Comparison of ENCODE assay signal across 19 cellular contexts in genomic region chr9:89109666-89110065, GRCh38.
A peak's percentile ranks its signal among the peaks of the same experiment; 100 is the strongest.
DNase-seq lines count a peak whose midpoint lies in the region; ATAC-seq and TF ChIP-seq lines count a peak whose summit lies in the region.
"Had no signal": no experiment of that assay in that cellular context is flagged by ENCODE, and none has a peak within 500 bp of the region (broad histone marks: within the 10 kb centered on the region; RNA-seq: fewer than 3 reads in every experiment).

No MANE protein-coding gene starts in this region.

- POLR2A ChIA-PET in IMR-90 (lab: Charles Lee; ENCODE audit: unreplicated experiment), result no interaction called here

- H4K8ac ChIP-seq in IMR-90 (ENCODE audit: low read depth in 2 of 2, low read length in 2 of 2) (peak overlapping the region in 1 of 2 experiments; percentile 57; a peak in 1 of 4 replicates), mesenchymal stem cell (ENCODE audit: low read length) (no peak overlapping the region)

- H4K20me1 ChIP-seq in IMR-90 (ENCODE audit: insufficient read depth, low read length), result no peaks in the 10 kb centered on the region

- H4K5ac ChIP-seq in IMR-90 (ENCODE audit: low read depth, low read length), result 0 out of 2 replicates have a peak overlapping the region, but pooled peaks have one; percentile 35

- H3K4me1 ChIP-seq in IMR-90 (ENCODE audit: control insufficient read depth, insufficient read depth, low read length) (peaks cover 6% of the 10 kb centered on the region; the same call in 1 of the 2 replicates), left lung (no peaks in the 10 kb centered on the region), mesenchymal stem cell (ENCODE audit: control insufficient read depth, insufficient read depth, low read depth, low read length) (no peaks in the 10 kb centered on the region)
- H3K4me1 ChIP-seq: A549, SJSA1 had no signal

- H3K18ac ChIP-seq in IMR-90 (ENCODE audit: low read depth, low read length) (peak overlapping the region; percentile 74; the same call in 1 of the 2 replicates), mesenchymal stem cell (ENCODE audit: low read depth in 1 of 2, low read length in 2 of 2) (no peak overlapping the region)

- peak overlapping the region; percentile 65; the same call in 1 of the 2 replicates for H4K91ac ChIP-seq in IMR-90 (ENCODE audit: insufficient read depth, low read depth, low read length)
- no peak overlapping the region for H4K91ac ChIP-seq in mesenchymal stem cell (ENCODE audit: low read length)

- H2AK9ac ChIP-seq in IMR-90 (replicated peaks; ENCODE audit: low read depth, low read length, poor library complexity), result peak overlapping the region; percentile 89

- TF ChIP-seq RAD21 in IMR-90 (IDR thresholded peaks at IDR 0.05; ENCODE audit: low read length), result no peak

- BruUV-seq in IMR-90 (replicated peaks; lab: Mats Ljungman, UMichigan), result no TSS peak

- H2AFZ ChIP-seq in IMR-90 (replicated peaks; ENCODE audit: low read length, poor library complexity), result no peak overlapping the region
- no peak overlapping the region for H2AFZ ChIP-seq in mesenchymal stem cell (ENCODE audit: low read depth, low read length)
- H2AFZ ChIP-seq: GM23248 had no signal

- peaks cover 8% of the 10 kb centered on the region; the same call in 1 of the 2 replicates for H3K9me1 ChIP-seq in IMR-90 (ENCODE audit: insufficient read depth, low read length)

- H3K14ac ChIP-seq in IMR-90 (replicated peaks; ENCODE audit: low read depth, low read length), result no peak overlapping the region; the same call in 1 of the 2 replicates
- no peak overlapping the region for H3K14ac ChIP-seq in mesenchymal stem cell (ENCODE audit: low read length in 2 of 2)

- no peak overlapping the region for H3K56ac ChIP-seq in IMR-90 (ENCODE audit: extremely low read depth, insufficient read depth, low read length)

- no peak for TF ChIP-seq POLR2A in IMR-90 (IDR thresholded peaks at IDR 0.05; ENCODE audit: low read depth, low read length)

- H2BK15ac ChIP-seq in IMR-90 (ENCODE audit: low read depth, low read length) (no peak overlapping the region), mesenchymal stem cell (ENCODE audit: low read depth, poor library complexity, severe bottlenecking) (no peak overlapping the region)

- H3K4me3 ChIP-seq in IMR-90 (ENCODE audit: insufficient read depth, low read depth, low read length) (no peak overlapping the region), epithelial cell of esophagus (ENCODE audit: low read length) (no peak overlapping the region), left lung (no peak overlapping the region), H7 (ENCODE audit: insufficient read depth, low read depth, low read length) (no peak overlapping the region), mesenchymal stem cell (ENCODE audit: insufficient read depth in 1 of 2, low read depth in 1 of 2, low read length in 2 of 2) (no peak overlapping the region)
- H3K4me3 ChIP-seq: A549, GM23248, SJSA1 had no signal

- H3K4ac ChIP-seq in IMR-90 (ENCODE audit: low read depth, low read length), result peak overlapping the region; percentile 72; the same call in 1 of the 2 replicates
- H3K4ac ChIP-seq in mesenchymal stem cell (ENCODE audit: low read depth in 1 of 2, low read length in 2 of 2), result no peak overlapping the region

- intact Hi-C loops in IMR-90 (cut with micrococcal nuclease) (no loop called here), left lung (cut with DNase I) (no loop called here)

- H3K23ac ChIP-seq in IMR-90 (ENCODE audit: low read depth, low read length) (no peak overlapping the region), mesenchymal stem cell (ENCODE audit: low read length in 2 of 2) (no peak overlapping the region)

- dilution Hi-C loops in IMR-90 (cut with HindIII; ENCODE audit: low sequenced_read_pairs, unreplicated experiment), result no loop called here

- no peak overlapping the region for H2BK20ac ChIP-seq in IMR-90 (ENCODE audit: low read depth, low read length)

- H3K9ac ChIP-seq in IMR-90 (ENCODE audit: low read depth, low read length) (no peak overlapping the region), mesenchymal stem cell (ENCODE audit: low read length) (no peak overlapping the region)
- H3K9ac ChIP-seq: GM23248 had no signal

- H2AK5ac ChIP-seq in IMR-90 (ENCODE audit: low read depth, low read length), result no peak overlapping the region
- H2AK5ac ChIP-seq in mesenchymal stem cell (ENCODE audit: low read length, severe bottlenecking), result no peak overlapping the region

- H2BK5ac ChIP-seq in IMR-90 (ENCODE audit: low read depth, low read length, poor library complexity, severe bottlenecking), result no peak overlapping the region
- H2BK5ac ChIP-seq in mesenchymal stem cell (ENCODE audit: low read depth, low read length, poor library complexity, severe bottlenecking), result no peak overlapping the region

- H3K27me3 ChIP-seq in IMR-90 (ENCODE audit: control insufficient read depth, insufficient read depth, low read length) (no peaks in the 10 kb centered on the region), left lung (no peaks in the 10 kb centered on the region), H7 (ENCODE audit: control insufficient read depth, insufficient read depth, low read length) (no peaks in the 10 kb centered on the region), mesenchymal stem cell (ENCODE audit: control insufficient read depth in 1 of 2, insufficient read depth in 1 of 2, low read length in 2 of 2) (no peaks in the 10 kb centered on the region)
- H3K27me3 ChIP-seq: SJSA1 had no signal

- H3K9me3 ChIP-seq in IMR-90 (ENCODE audit: control insufficient read depth, insufficient read depth, low read length), result peaks cover 7% of the 10 kb centered on the region
- H3K9me3 ChIP-seq in left lung, result no peaks in the 10 kb centered on the region
- H3K9me3 ChIP-seq in mesenchymal stem cell (ENCODE audit: control insufficient read depth, low read length), result peaks cover 3% of the 10 kb centered on the region
- H3K9me3 ChIP-seq: A549, SJSA1 had no signal

- DNase-seq in EH (ENCODE audit: low read depth) (peak; percentile 19), IMR-90 (peak; percentile 52), epithelial cell of esophagus (ENCODE audit: low read depth) (peak; percentile 56), left lung (no peak), H7 (no peak), mesenchymal stem cell (no peak)
- DNase-seq: CD4-positive, CD25-positive, alpha-beta regulatory T cell; Kasumi-1; NCI-H1694 treated with DMSO at 0.1 percent for 48 hours; NCI-H2081 treated with DMSO at 0.1 percent for 48 hours; NCI-H2171 treated with DMSO at 0.1 percent for 48 hours; NCI-H446; NCI-H526; OCI-M1 had no signal

- H3K4me2 ChIP-seq in IMR-90 (ENCODE audit: low read depth, low read length) (no peak overlapping the region), mesenchymal stem cell (ENCODE audit: low read length, poor library complexity, severe bottlenecking) (no peak overlapping the region)
- H3K4me2 ChIP-seq: A549 had no signal

- no peak for TF ChIP-seq CTCF in IMR-90 (conservative IDR thresholded peaks at IDR 0.05; ENCODE audit: low read depth, low read length)
- no peak for TF ChIP-seq CTCF in epithelial cell of esophagus (IDR thresholded peaks at IDR 0.05; ENCODE audit: insufficient read depth, low read depth, low read length, missing control alignments)
- TF ChIP-seq CTCF in left lung (IDR thresholded peaks at IDR 0.05), result no peak

- in situ Hi-C loops in IMR-90 (cut with MboI; ENCODE audit: low sequenced_read_pairs), result no loop called here

- CTCF ChIA-PET in IMR-90 (lab: Yijun Ruan, JAX), result no interaction called here

- no peak overlapping the region for H3K27ac ChIP-seq in IMR-90 (ENCODE audit: insufficient read depth, low read length)
- H3K27ac ChIP-seq in left lung, result no peak overlapping the region
- H3K27ac ChIP-seq in mesenchymal stem cell (ENCODE audit: low read length, poor library complexity, severe bottlenecking), result no peak overlapping the region
- H3K27ac ChIP-seq: A549, GM23248, SJSA1 had no signal

- H2BK12ac ChIP-seq in mesenchymal stem cell (ENCODE audit: low read length in 2 of 2), result no peak overlapping the region

- peak overlapping the region; percentile 48 for H2BK120ac ChIP-seq in IMR-90 (ENCODE audit: low read depth, low read length)
- no peak overlapping the region for H2BK120ac ChIP-seq in mesenchymal stem cell (ENCODE audit: low read depth, low read length)

- ATAC-seq in IMR-90 (ENCODE audit: low read depth) (peak; percentile 51; the same call in 1 of the 2 replicates), left lung (peak; percentile 48), HG03521 (IDR thresholded peaks at IDR 0.05; ENCODE audit: unreplicated experiment) (no peak), GM18502 (IDR thresholded peaks at IDR 0.05; ENCODE audit: poor library complexity, unreplicated experiment) (no peak)
- ATAC-seq: A549 had no signal

- H3K36me3 ChIP-seq in IMR-90 (ENCODE audit: control insufficient read depth, insufficient read depth, low read length), result peaks cover 11% of the 10 kb centered on the region
- no peaks in the 10 kb centered on the region for H3K36me3 ChIP-seq in left lung
- H3K36me3 ChIP-seq in H7 (replicated peaks; ENCODE audit: control insufficient read depth, insufficient read depth, low read length), result no peaks in the 10 kb centered on the region
- peaks cover 15 to 22% of the 10 kb centered on the region in 2 experiments for H3K36me3 ChIP-seq in mesenchymal stem cell (ENCODE audit: control insufficient read depth in 1 of 2, insufficient read depth in 2 of 2, low read depth in 1 of 2, low read length in 2 of 2)
- H3K36me3 ChIP-seq: SJSA1 had no signal

- H3K79me1 ChIP-seq in IMR-90 (ENCODE audit: low read depth in 1 of 2, low read length in 2 of 2) (peaks cover 12 to 33% of the 10 kb centered on the region in 2 experiments), mesenchymal stem cell (replicated peaks; ENCODE audit: low read length, poor library complexity, severe bottlenecking) (peaks cover 3% of the 10 kb centered on the region)

TF ChIP-seq in IMR-90, 13 proteins besides CTCF, POLR2A, EP300 and RAD21:
- TF ChIP-seq RCOR1 (IDR thresholded peaks at IDR 0.05; ENCODE audit: insufficient replicate concordance, low read length), result no peak
- TF ChIP-seq, protein P1, sequence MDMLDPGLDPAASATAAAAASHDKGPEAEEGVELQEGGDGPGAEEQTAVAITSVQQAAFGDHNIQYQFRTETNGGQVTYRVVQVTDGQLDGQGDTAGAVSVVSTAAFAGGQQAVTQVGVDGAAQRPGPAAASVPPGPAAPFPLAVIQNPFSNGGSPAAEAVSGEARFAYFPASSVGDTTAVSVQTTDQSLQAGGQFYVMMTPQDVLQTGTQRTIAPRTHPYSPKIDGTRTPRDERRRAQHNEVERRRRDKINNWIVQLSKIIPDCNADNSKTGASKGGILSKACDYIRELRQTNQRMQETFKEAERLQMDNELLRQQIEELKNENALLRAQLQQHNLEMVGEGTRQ (IDR thresholded peaks at IDR 0.05; ENCODE audit: low read depth, low read length), result no peak
- no peak for TF ChIP-seq MXI1 (IDR thresholded peaks at IDR 0.05; ENCODE audit: borderline replicate concordance, low read depth, low read length)

Comparison
In these comparisons a context has a peak if more than half of its experiments do, and no peak if none do; other contexts are left out.
1. DNase-seq: peak in EH (single experiment), IMR-90 (single experiment) and epithelial cell of esophagus (single experiment); none in left lung (0 of 2), H7 (single experiment) and mesenchymal stem cell (single experiment).
2. ATAC-seq: peak in IMR-90 (single experiment) and left lung (single experiment); none in HG03521 (single experiment) and GM18502 (single experiment).